ENCODE assay signal across 8 cellular contexts in genomic region chr3:48301814-48302194, GRCh38. TPM values are rescaled to one million over a fixed set of nuclear protein-coding genes. Genes with fewer than 3 reads are reported as not detected.
DNase-seq lines count a peak whose midpoint lies in the region; ATAC-seq, FAIRE-seq and TF ChIP-seq lines count a peak whose summit lies in the region.

No MANE protein-coding gene starts in this region.

- H2BK15ac ChIP-seq in mesenchymal stem cell (ENCODE audit: low read depth, poor library complexity, severe bottlenecking) = no peak overlapping the region

- FAIRE-seq in RCC 7860 (lab: Jason Lieb, UNC) = no peak

- H4K8ac ChIP-seq in mesenchymal stem cell (ENCODE audit: low read length) = peak overlapping the region; percentile 9

- peak overlapping the region in 1 of 2 experiments; percentile 42 for H3K4ac ChIP-seq in mesenchymal stem cell (ENCODE audit: low read depth in 1 of 2, low read length in 2 of 2)

- H3K9ac ChIP-seq in mesenchymal stem cell (ENCODE audit: low read length) = peak overlapping the region; percentile 95

- POLR2A ChIA-PET in HEK293 (lab: Yijun Ruan, JAX) = no interaction called here

- peaks cover 24% of the 10 kb centered on the region for H3K79me1 ChIP-seq in mesenchymal stem cell (replicated peaks; ENCODE audit: low read length, poor library complexity, severe bottlenecking)

- WGBS in mesenchymal stem cell = 14% methylated on average over 11 of the region's 11 CpGs
- 11 to 17% methylated on average over 11 of the region's 11 CpGs for WGBS in tibial nerve, 2 donors

- H2BK120ac ChIP-seq in mesenchymal stem cell (ENCODE audit: low read depth, low read length) = no peak overlapping the region

- H3K27me3 ChIP-seq in effector memory CD4-positive, alpha-beta T cell (replicated peaks; ENCODE audit: control insufficient read depth, insufficient read depth, low read length, poor library complexity, severe bottlenecking) = no peaks in the 10 kb centered on the region
- H3K27me3 ChIP-seq in mesenchymal stem cell (ENCODE audit: control insufficient read depth in 1 of 2, insufficient read depth in 1 of 2, low read length in 2 of 2) (peaks cover under 1 to 9% of the 10 kb centered on the region in 2 experiments), tibial nerve (no peaks in the 10 kb centered on the region)

- CTCF ChIA-PET in HEK293 (lab: Yijun Ruan, JAX) = no interaction called here

- H3K4me1 ChIP-seq in HEK293 (ENCODE audit: control insufficient read depth, insufficient read depth, low read length) (no peaks in the 10 kb centered on the region), mesenchymal stem cell (ENCODE audit: control insufficient read depth, insufficient read depth, low read depth, low read length) (peaks cover 3% of the 10 kb centered on the region), tibial nerve (peaks cover 0 to 38% (median 13%) of the 10 kb centered on the region in 4 donors)
- peaks cover 16% of the 10 kb centered on the region for H3K4me1 ChIP-seq in effector memory CD4-positive, alpha-beta T cell (ENCODE audit: control insufficient read depth, insufficient read depth, low read length, poor library complexity, severe bottlenecking)

- H3K4me2 ChIP-seq in mesenchymal stem cell (ENCODE audit: low read length, poor library complexity, severe bottlenecking) = peak overlapping the region; percentile 78

- H3K4me3 ChIP-seq in HEK293 (ENCODE audit: low read depth, low read length) (peak overlapping the region; percentile 97), mesenchymal stem cell (ENCODE audit: insufficient read depth in 1 of 2, low read depth in 1 of 2, low read length in 2 of 2) (peak overlapping the region; percentile 79 to 86), tibial nerve (peak overlapping the region; percentile 69 to 100 (median 83))
- peak overlapping the region; percentile 84 for H3K4me3 ChIP-seq in effector memory CD4-positive, alpha-beta T cell (ENCODE audit: insufficient read depth, low read depth, low read length, poor library complexity, severe bottlenecking)

- no peaks in the 10 kb centered on the region for H3K9me3 ChIP-seq in HEK293 (ENCODE audit: control insufficient read depth, insufficient read depth, low read depth, low read length)
- H3K9me3 ChIP-seq in effector memory CD4-positive, alpha-beta T cell (ENCODE audit: control insufficient read depth, low read length) = no peaks in the 10 kb centered on the region
- H3K9me3 ChIP-seq in mesenchymal stem cell (ENCODE audit: control insufficient read depth, low read length) = peaks cover 9% of the 10 kb centered on the region
- H3K9me3 ChIP-seq in tibial nerve = peaks cover 0 to 8% (median 0%) of the 10 kb centered on the region in 4 donors

- ATAC-seq in HG02623 (IDR thresholded peaks at IDR 0.05; ENCODE audit: unreplicated experiment) (no peak), HG03175 (IDR thresholded peaks at IDR 0.05; ENCODE audit: unreplicated experiment) (no peak)

- no peak for TF ChIP-seq EP300 in tibial nerve (IDR thresholded peaks at IDR 0.05)

- no peak overlapping the region for H3K23ac ChIP-seq in mesenchymal stem cell (ENCODE audit: low read length in 2 of 2)

- DNase-seq in ELR (ENCODE audit: low read depth) (peak; percentile 66), RCC 7860 (ENCODE audit: low spot score) (peak; percentile 4), mesenchymal stem cell (no peak), tibial nerve (ENCODE audit: low spot score in 2 of 2) (peak in 1 of 2 donors; percentile 30)
- no peak for DNase-seq in effector memory CD4-positive, alpha-beta T cell

- H3K18ac ChIP-seq in mesenchymal stem cell (ENCODE audit: low read depth in 1 of 2, low read length in 2 of 2) = peak overlapping the region; percentile 61 to 99

- no peak for TF ChIP-seq POLR2A in tibial nerve (IDR thresholded peaks at IDR 0.05)

- TF ChIP-seq CTCF in HEK293 (tag by site-specific recombination; IDR thresholded peaks at IDR 0.05) (no peak), tibial nerve (IDR thresholded peaks at IDR 0.05) (no peak)

- H2BK5ac ChIP-seq in mesenchymal stem cell (ENCODE audit: low read depth, low read length, poor library complexity, severe bottlenecking) = no peak overlapping the region

- H3K14ac ChIP-seq in mesenchymal stem cell (ENCODE audit: low read length in 2 of 2) = no peak overlapping the region

- H3K36me3 ChIP-seq in HEK293 (ENCODE audit: control insufficient read depth in 2 of 2, insufficient read depth in 1 of 2, low read length in 2 of 2) = peaks cover 0 to 20% of the 10 kb centered on the region in 2 experiments; a peak in 1 of 3 replicates
- peaks cover 17% of the 10 kb centered on the region for H3K36me3 ChIP-seq in effector memory CD4-positive, alpha-beta T cell (ENCODE audit: control insufficient read depth, insufficient read depth, low read length)
- peaks cover 11 to 18% of the 10 kb centered on the region in 2 experiments for H3K36me3 ChIP-seq in mesenchymal stem cell (ENCODE audit: control insufficient read depth in 1 of 2, insufficient read depth in 2 of 2, low read depth in 1 of 2, low read length in 2 of 2)
- peaks cover 0 to 17% (median 0%) of the 10 kb centered on the region in 3 donors for H3K36me3 ChIP-seq in tibial nerve

- H2BK12ac ChIP-seq in mesenchymal stem cell (ENCODE audit: low read length in 2 of 2) = no peak overlapping the region

- H3K27ac ChIP-seq in HEK293 (ENCODE audit: extremely low read depth, low read depth, low read length) = peak overlapping the region; percentile 81
- peak overlapping the region; percentile 88 for H3K27ac ChIP-seq in effector memory CD4-positive, alpha-beta T cell (ENCODE audit: insufficient read depth, low read length, poor library complexity, severe bottlenecking)
- peak overlapping the region; percentile 13 for H3K27ac ChIP-seq in mesenchymal stem cell (ENCODE audit: low read length, poor library complexity, severe bottlenecking)
- H3K27ac ChIP-seq in tibial nerve = peak overlapping the region; percentile 86 to 99 (median 94)

- peak overlapping the region; percentile 6 for H2AK5ac ChIP-seq in mesenchymal stem cell (ENCODE audit: low read length, severe bottlenecking)

- H2AFZ ChIP-seq in mesenchymal stem cell (ENCODE audit: low read depth, low read length) = peak overlapping the region; percentile 66

- no peak overlapping the region for H4K91ac ChIP-seq in mesenchymal stem cell (ENCODE audit: low read length)

TF ChIP-seq in HEK293, 187 proteins besides CTCF, POLR2A, EP300 and RAD21:
- TF ChIP-seq MYNN (tag by site-specific recombination; IDR thresholded peaks at IDR 0.05; ENCODE audit: borderline replicate concordance) (no peak), SCRT1 (tag by site-specific recombination; IDR thresholded peaks at IDR 0.05; ENCODE audit: borderline replicate concordance) (no peak), ZNF37A (tag by site-specific recombination; IDR thresholded peaks at IDR 0.05) (no peak)
TF ChIP-seq in HEK293: peak in this region for 0.

RNA-seq across cellular contexts. Expression of gene NME6, which starts 0.6 kb away (rescaled TPM):
- 14.0 TPM for polyA plus RNA-seq in mesenchymal stem cell (2013, experiment 1 of 2)
- 14.7 TPM for polyA plus RNA-seq in mesenchymal stem cell (2013, experiment 2 of 2)
- 10 to 100 TPM; 22.2 to 28.4 (median 27.4) TPM for total RNA-seq in tibial nerve

RNA-seq across cellular contexts. Expression of gene SPINK8, which starts 31.7 kb away (rescaled TPM):
- not detected for polyA plus RNA-seq in mesenchymal stem cell (2013, experiment 1 of 2)
- polyA plus RNA-seq in mesenchymal stem cell (2013, experiment 2 of 2) = not detected
- not detected for total RNA-seq in tibial nerve

Comparison
In these comparisons a context has a peak if more than half of its experiments do, and no peak if none do; other contexts are left out.
1. DNase-seq: peak in ELR (single experiment) and RCC 7860 (single experiment); none in effector memory CD4-positive, alpha-beta T cell (0 of 3) and mesenchymal stem cell (single experiment).
2. H3K27ac ChIP-seq: peak in every context shown above with its lines; median percentile 94 in tibial nerve; 88 in effector memory CD4-positive, alpha-beta T cell; 81 in HEK293; 13 in mesenchymal stem cell.
3. Peak in every context shown above with its lines, with median percentiles within 50 percentile points of each other: H3K4me3 ChIP-seq.